9 cellular contexts compared by ENCODE assay signal in the genomic region with DNA sequence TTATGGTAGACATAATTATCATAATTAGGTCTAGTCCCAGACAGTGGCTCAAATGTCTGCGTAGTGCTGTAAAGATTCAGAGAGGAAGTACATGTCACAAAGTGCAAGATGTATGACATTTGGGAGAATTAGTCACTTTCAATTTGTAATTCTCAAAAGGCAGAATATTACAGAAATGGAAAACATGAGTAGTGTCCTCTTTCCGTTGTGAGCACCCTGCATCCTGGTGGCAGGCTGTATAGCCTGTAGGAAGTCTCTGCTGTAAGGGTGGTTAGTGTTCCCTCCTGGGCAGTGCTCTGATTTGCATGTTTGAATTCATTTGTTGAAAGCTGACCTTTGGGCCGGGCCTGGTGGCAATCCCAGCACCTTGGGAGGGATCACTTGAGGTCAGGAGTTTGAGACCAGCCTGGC. TPM values are rescaled to one million over a fixed set of nuclear protein-coding genes. Genes with fewer than 3 reads are reported as not detected.
DNase-seq lines count a peak whose midpoint lies in the region; ATAC-seq, FAIRE-seq and TF ChIP-seq lines count a peak whose summit lies in the region.
"Had no signal": no experiment of that assay in that cellular context is flagged by ENCODE, and none has a peak within 500 bp of the region (broad histone marks: within the 10 kb centered on the region; RNA-seq: fewer than 3 reads in every experiment).

No MANE protein-coding gene starts in this region.

- intact Hi-C loops in mammary epithelial cell (cut with micrococcal nuclease), result no loop called here

- H3K4me3 ChIP-seq in Karpas-422 (ENCODE audit: low read length), result peak overlapping the region; percentile 17; the same call in 1 of the 2 replicates
- H3K4me3 ChIP-seq in mammary epithelial cell (replicated peaks in 1 of 3; ENCODE audit: insufficient read depth in 1 of 3, low read depth in 2 of 3, low read length in 3 of 3), result no peak overlapping the region
- H3K4me3 ChIP-seq: K562 had no signal

- H2AFZ ChIP-seq in Karpas-422 (ENCODE audit: low read length) (no peak overlapping the region), mammary epithelial cell (ENCODE audit: low read depth, low read length) (no peak overlapping the region)

- H4K20me1 ChIP-seq in Karpas-422 (ENCODE audit: insufficient read depth, low read depth, low read length) (no peaks in the 10 kb centered on the region), mammary epithelial cell (ENCODE audit: insufficient read depth, low read length) (no peaks in the 10 kb centered on the region)

- DNase-seq in Karpas-422, result peak; percentile 72
- DNase-seq in iris pigment epithelial cell (ENCODE audit: low read depth), result peak; percentile 56
- DNase-seq in RCC 7860 (ENCODE audit: low spot score), result no peak
- no peak for DNase-seq in NCI-H446 (lab: John Stamatoyannopoulos, UW)
- DNase-seq in C1 segment of cervical spinal cord (lab: John Stamatoyannopoulos, UW), result no peak
- DNase-seq in mammary epithelial cell, result no peak

- H3K9me3 ChIP-seq in Karpas-422 (ENCODE audit: low read length) (no peaks in the 10 kb centered on the region), mammary epithelial cell (replicated peaks; ENCODE audit: insufficient read depth, low read length) (no peaks in the 10 kb centered on the region)

- ATAC-seq in GM18520 (IDR thresholded peaks at IDR 0.05; ENCODE audit: unreplicated experiment) (peak; percentile 72), GM21619 (IDR thresholded peaks at IDR 0.05; ENCODE audit: unreplicated experiment) (peak; percentile 91)
- ATAC-seq: K562 had no signal

- H3K27me3 ChIP-seq in Karpas-422 (ENCODE audit: low read length), result no peaks in the 10 kb centered on the region
- H3K27me3 ChIP-seq in mammary epithelial cell (ENCODE audit: insufficient read depth, low read length), result no peaks in the 10 kb centered on the region

- H3K4me1 ChIP-seq in Karpas-422 (ENCODE audit: low read length) (peaks cover 50% of the 10 kb centered on the region), mammary epithelial cell (ENCODE audit: insufficient read depth, low read length) (no peaks in the 10 kb centered on the region)

- no peaks in the 10 kb centered on the region for H3K9me2 ChIP-seq in Karpas-422 (replicated peaks; ENCODE audit: insufficient read depth, low read length)

- WGBS in mammary epithelial cell (ENCODE audit: low coverage, missing lambda C conversion rate), result 91% methylated on average over 3 of the region's 3 CpGs

- FAIRE-seq in RCC 7860 (lab: Jason Lieb, UNC), result no peak
- FAIRE-seq: K562 had no signal

- CTCF ChIA-PET in mammary epithelial cell (lab: Charles Lee; ENCODE audit: low non-redundant PET), result no interaction called here

- H3K27ac ChIP-seq in Karpas-422 (ENCODE audit: low read length), result peak overlapping the region; percentile 74
- no peak overlapping the region for H3K27ac ChIP-seq in mammary epithelial cell (ENCODE audit: insufficient read depth, low read depth, low read length)

- TF ChIP-seq CTCF in mammary epithelial cell (conservative IDR thresholded peaks at IDR 0.05 in 1 of 2, IDR thresholded peaks at IDR 0.05 in 1 of 2; ENCODE audit: extremely low read depth in 1 of 2, insufficient read depth in 1 of 2, low read depth in 1 of 2, low read length in 2 of 2), result no peak

- H3K79me2 ChIP-seq in Karpas-422 (ENCODE audit: low read length) (peaks cover 93% of the 10 kb centered on the region), mammary epithelial cell (ENCODE audit: insufficient read depth, low read length) (peaks cover 62% of the 10 kb centered on the region)

- no TSS peak for BruUV-seq in mammary epithelial cell (replicated peaks; lab: Mats Ljungman, UMichigan)

- dilution Hi-C loops in mammary epithelial cell (cut with HindIII; ENCODE audit: low sequenced_read_pairs), result no loop called here

- in situ Hi-C loops in mammary epithelial cell (cut with MboI; ENCODE audit: low sequenced_read_pairs in 2 of 2), result no loop called here

- H3K36me3 ChIP-seq in Karpas-422 (ENCODE audit: insufficient read depth, low read length) (no peaks in the 10 kb centered on the region), mammary epithelial cell (ENCODE audit: insufficient read depth, low read length) (no peaks in the 10 kb centered on the region)

- peak overlapping the region; percentile 10 for H3K9ac ChIP-seq in Karpas-422 (ENCODE audit: low read length)
- no peak overlapping the region for H3K9ac ChIP-seq in mammary epithelial cell (ENCODE audit: insufficient read depth, low read length)

- H3K4me2 ChIP-seq in Karpas-422 (ENCODE audit: low read depth, low read length, poor library complexity, severe bottlenecking) (peak overlapping the region; percentile 53), mammary epithelial cell (ENCODE audit: insufficient read depth, low read depth, low read length) (no peak overlapping the region)

RNA-seq across cellular contexts. Expression of a gene that starts 17.0 kb away (rescaled TPM):
- total RNA-seq in Karpas-422 (2014; rRNA removed; shearing (Covaris generic); ENCODE audit: low replicate concordance), result 100 and 121 TPM in 2 replicates
- total RNA-seq in mammary epithelial cell, result 10 to 100 TPM; 23.9 to 43.3 TPM
- polyA plus RNA-seq in mammary epithelial cell, result 6.8 TPM
- polyA minus RNA-seq in mammary epithelial cell, result 46.0 TPM

Comparison
In these comparisons a context has a peak if more than half of its experiments do, and no peak if none do; other contexts are left out.
1. DNase-seq: peak in Karpas-422 (single experiment) and iris pigment epithelial cell (single experiment); none in RCC 7860 (single experiment), NCI-H446 (0 of 2), C1 segment of cervical spinal cord (0 of 14) and mammary epithelial cell (single experiment).